ENCODE assay signal across 10 cellular contexts in the genomic region with DNA sequence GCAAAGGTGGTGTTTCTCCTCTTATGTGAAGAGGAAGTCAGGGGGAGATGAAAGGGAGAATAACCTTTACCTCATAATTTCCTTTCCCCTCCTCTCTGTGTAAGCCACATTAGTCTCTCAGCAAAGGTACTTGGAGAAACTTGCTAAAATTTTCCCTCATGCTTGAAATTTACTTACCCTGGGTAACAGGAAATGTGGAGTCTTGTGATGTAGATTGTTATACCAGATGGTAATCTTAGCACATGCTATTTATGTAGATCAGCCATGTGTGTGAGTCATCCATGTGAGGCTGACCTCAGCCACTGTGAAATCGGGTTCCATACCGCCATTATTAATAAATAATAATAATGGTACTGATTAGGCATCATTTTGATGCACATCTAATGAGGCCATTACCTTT.
DNase-seq lines count a peak whose midpoint lies in the region; ATAC-seq and TF ChIP-seq lines count a peak whose summit lies in the region.
"Had no signal": no experiment of that assay in that cellular context is flagged by ENCODE, and none has a peak within 500 bp of the region (broad histone marks: within the 10 kb centered on the region; RNA-seq: fewer than 3 reads in every experiment).

No MANE protein-coding gene starts in this region.

- peaks cover 14% of the 10 kb centered on the region for H3K27me3 Mint-ChIP-seq in T-helper 17 cell

- no peaks in the 10 kb centered on the region for H4K20me1 ChIP-seq in osteoblast (ENCODE audit: insufficient read depth, low read length)

- no peak overlapping the region for H3K27ac ChIP-seq in osteoblast (ENCODE audit: low read depth, low read length)
- H3K27ac ChIP-seq: pancreas had no signal

- H3K36me3 ChIP-seq in osteoblast (ENCODE audit: insufficient read depth, low read length) = no peaks in the 10 kb centered on the region
- H3K36me3 ChIP-seq: pancreas had no signal

- H2AFZ ChIP-seq in osteoblast (ENCODE audit: low read length) = peak overlapping the region; percentile 37

- no peak for TF ChIP-seq CTCF in osteoblast (IDR thresholded peaks at IDR 0.05; ENCODE audit: extremely low read depth, low read depth, low read length)

- no peaks in the 10 kb centered on the region for H3K79me2 ChIP-seq in osteoblast (ENCODE audit: insufficient read depth, low read length)

- H3K4me3 Mint-ChIP-seq in T-helper 17 cell = no peak overlapping the region

- no peaks in the 10 kb centered on the region for H3K27me3 ChIP-seq in osteoblast (ENCODE audit: insufficient read depth, low read length)
- H3K27me3 ChIP-seq: pancreas had no signal

- peaks cover 10% of the 10 kb centered on the region for H3K4me1 Mint-ChIP-seq in T-helper 17 cell

- H3K4me2 ChIP-seq in osteoblast (ENCODE audit: insufficient read depth, low read length) = no peak overlapping the region

- no peaks in the 10 kb centered on the region for H3K36me3 Mint-ChIP-seq in T-helper 17 cell (ENCODE audit: low read depth)

- H3K9me3 ChIP-seq in T-helper 17 cell (ENCODE audit: control insufficient read depth, low read length, poor library complexity, severe bottlenecking) (no peaks in the 10 kb centered on the region), osteoblast (ENCODE audit: low read depth, low read length) (no peaks in the 10 kb centered on the region)
- H3K9me3 ChIP-seq: pancreas had no signal

- H3K4me3 ChIP-seq in osteoblast (ENCODE audit: insufficient read depth, low read length) = no peak overlapping the region
- H3K4me3 ChIP-seq: pancreas had no signal

- ATAC-seq in GM18861 (IDR thresholded peaks at IDR 0.05; ENCODE audit: unreplicated experiment) (peak; percentile 64), HG03060 (IDR thresholded peaks at IDR 0.05; ENCODE audit: low read depth, unreplicated experiment) (peak; percentile 85), T-helper 17 cell (peak; percentile 63)

- H3K27ac Mint-ChIP-seq in T-helper 17 cell = no peak overlapping the region

- peaks cover 28% of the 10 kb centered on the region for H3K4me1 ChIP-seq in osteoblast (ENCODE audit: insufficient read depth, low read length)
- H3K4me1 ChIP-seq: pancreas had no signal

- DNase-seq in T-helper 17 cell (no peak), osteoblast (ENCODE audit: insufficient read length, low spot score, missing footprints) (no peak), globus pallidus (ENCODE audit: low spot score) (no peak), NCI-H345 (lab: John Stamatoyannopoulos, UW) (no peak)
- no peak for DNase-seq in effector CD4-positive, alpha-beta T cell
- no peak for DNase-seq in activated CD8-positive, alpha-beta memory T cell treated with anti-CD3 and anti-CD28 coated beads for 24 hours
- DNase-seq: glutamatergic neuron, pancreas had no signal
